ENCODE assay signal across 2 cellular contexts in the genomic region with DNA sequence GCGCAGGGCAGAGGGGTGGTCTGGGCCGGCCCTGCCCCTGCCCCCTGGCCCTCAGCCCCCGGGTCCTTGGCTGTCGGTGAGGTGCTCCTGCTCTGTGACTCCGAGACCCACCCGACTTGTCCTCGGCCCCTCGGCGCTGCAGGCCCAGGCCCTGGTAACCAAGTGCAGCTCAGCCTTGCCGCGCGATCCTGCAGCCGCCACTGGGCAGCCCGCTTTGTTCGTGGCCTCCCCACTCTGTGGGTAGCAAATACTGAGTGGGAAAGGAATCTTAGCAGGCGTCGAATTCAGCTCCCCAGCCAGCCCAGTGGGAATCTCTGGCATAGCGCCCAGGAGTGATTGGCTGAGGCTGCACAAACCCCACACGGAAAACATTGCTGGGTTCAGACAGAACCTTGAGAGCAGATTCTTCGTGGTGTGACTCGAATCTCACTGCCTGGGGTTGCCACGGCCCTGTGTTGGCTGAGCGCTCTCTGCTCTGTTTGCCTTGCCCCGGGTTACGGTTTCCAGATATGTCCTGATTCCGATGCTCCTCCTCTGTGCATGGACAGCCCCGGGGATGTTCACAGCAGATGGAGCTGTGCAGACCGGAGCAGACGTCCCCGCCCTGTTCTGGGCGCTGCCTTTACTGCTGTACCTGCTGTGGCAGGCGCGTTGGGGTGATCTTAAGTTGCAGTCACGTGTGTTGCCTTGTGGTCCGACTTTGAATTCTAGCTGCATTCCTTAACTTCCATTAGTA.
TF ChIP-seq lines count a peak whose summit lies in the region.

No MANE protein-coding gene starts in this region.

TF ChIP-seq in HEK293, 187 proteins besides CTCF, POLR2A, EP300 and RAD21:
- TF ChIP-seq ZNF600 (tag by site-specific recombination; IDR thresholded peaks at IDR 0.05) (0 out of 2 replicates have a peak, but pooled peaks have one; percentile 41), SCRT1 (tag by site-specific recombination; IDR thresholded peaks at IDR 0.05; ENCODE audit: borderline replicate concordance) (no peak), ZIC2 (tag by site-specific recombination; IDR thresholded peaks at IDR 0.05) (peak; percentile 25; the same call in 1 of the 2 replicates), ZBTB7A (tag by site-specific recombination; IDR thresholded peaks at IDR 0.05; ENCODE audit: low read depth) (no peak), ZNF248 (tag by site-specific recombination; IDR thresholded peaks at IDR 0.05) (no peak), ZFHX2 (tag by site-specific recombination; conservative IDR thresholded peaks at IDR 0.05) (peak; percentile 76), ZNF169 (tag by site-specific recombination; IDR thresholded peaks at IDR 0.05) (no peak), EGR2 (tag by site-specific recombination; IDR thresholded peaks at IDR 0.05; ENCODE audit: low read depth) (peak; percentile 52; the same call in 1 of the 2 replicates), ZNF121 (tag by site-specific recombination; IDR thresholded peaks at IDR 0.05) (0 out of 2 replicates have a peak, but pooled peaks have one; percentile 26), ZNF792 (tag by site-specific recombination; IDR thresholded peaks at IDR 0.05) (no peak)

TF ChIP-seq in H1, 55 proteins besides CTCF, POLR2A, EP300 and RAD21:
- TF ChIP-seq RXRA (IDR thresholded peaks at IDR 0.05; ENCODE audit: insufficient read depth, low read depth, low read length) (no peak), TBP (IDR thresholded peaks at IDR 0.05; ENCODE audit: low read depth, low read length) (no peak), CBX5 (IDR thresholded peaks at IDR 0.05; ENCODE audit: low read depth, low read length) (no peak), HDAC6 (IDR thresholded peaks at IDR 0.05; ENCODE audit: low read depth, low read length) (no peak), KDM4A (IDR thresholded peaks at IDR 0.05; ENCODE audit: low read depth, low read length, severe bottlenecking) (no peak), POLR2AphosphoS5 (IDR thresholded peaks at IDR 0.05; ENCODE audit: low read depth, low read length) (no peak), RFX5 (IDR thresholded peaks at IDR 0.05; ENCODE audit: borderline replicate concordance, low read depth, low read length) (no peak), YY1 (IDR thresholded peaks at IDR 0.05; ENCODE audit: low read depth, low read length) (no peak)
